In genomic region chr18:69759046-69759445, GRCh38 we compare ENCODE assay signal across 20 cellular contexts.
"Had no signal": no experiment of that assay in that cellular context is flagged by ENCODE, and none has a peak within 500 bp of the region (broad histone marks: within the 10 kb centered on the region; RNA-seq: fewer than 3 reads in every experiment).

No MANE protein-coding gene starts in this region.

- H3K27me3 ChIP-seq: colonic mucosa, upper lobe of right lung had no signal

- H3K9me3 ChIP-seq: colonic mucosa, upper lobe of right lung had no signal

- H3K27ac ChIP-seq: colonic mucosa, upper lobe of right lung had no signal

- H3K4me3 ChIP-seq: colonic mucosa, lung, upper lobe of right lung had no signal

- H3K36me3 ChIP-seq: colonic mucosa, upper lobe of right lung had no signal

- H3K4me1 ChIP-seq: colonic mucosa, upper lobe of right lung had no signal

- DNase-seq: activated B cell treated with CpG ODN at 0.5 μM for 24 hours; activated CD4-positive, alpha-beta memory T cell treated with anti-CD3 and anti-CD28 coated beads, Interleukin-2, amount 10 ng/mL, durations not matched to agents 7 days and 5 days; activated CD4-positive, alpha-beta T cell treated with anti-CD3 and anti-CD28 coated beads for 4 hours; activated CD8-positive, alpha-beta memory T cell treated with anti-CD3 and anti-CD28 coated beads, Interleukin-2, amount 10 ng/mL, durations not matched to agents 7 days and 5 days; activated naive CD4-positive, alpha-beta T cell treated with Interleukin-2 at 50 U/mL for 16 hours; activated naive CD8-positive, alpha-beta T cell treated with anti-CD3 and anti-CD28 coated beads, Interleukin-2, amount 10 ng/mL, durations not matched to agents 7 days and 5 days; colonic mucosa; glutamatergic neuron; hippocampal formation; islet precursor cell; nephron progenitor cell; occipital lobe; retina; stimulated activated CD4-positive, alpha-beta T cell treated with anti-CD3 and anti-CD28 coated beads, Interleukin-12 subunit alpha, Interleukin-12 subunit beta, amount 100 ng/mL, for 4 hours; stimulated activated CD4-positive, alpha-beta T cell treated with anti-CD3 and anti-CD28 coated beads, Interleukin-1b, Interleukin-23, amount 100 ng/mL, for 48 hours; stimulated activated CD8-positive, alpha-beta memory T cell treated with anti-CD3 and anti-CD28 coated beads, Interleukin-4, amount 100 ng/mL, for 48 hours; stimulated activated naive CD4-positive, alpha-beta T cell; T-cell; upper lobe of right lung had no signal
